In genomic region chrX:134528936-134529335, GRCh38 we compare ENCODE assay signal across 23 cellular contexts.
DNase-seq lines count a peak whose midpoint lies in the region; TF ChIP-seq lines count a peak whose summit lies in the region.
"Had no signal": no experiment of that assay in that cellular context is flagged by ENCODE, and none has a peak within 500 bp of the region (broad histone marks: within the 10 kb centered on the region; RNA-seq: fewer than 3 reads in every experiment).

No MANE protein-coding gene starts in this region.

- in situ Hi-C loops in GM13976 (cut with MboI; ENCODE audit: low sequenced_read_pairs, unreplicated experiment) = no loop called here

- H3K36me3 Mint-ChIP-seq in HFFc6 (ENCODE audit: low read depth) (no peaks in the 10 kb centered on the region), neural progenitor cell (no peaks in the 10 kb centered on the region)
- H3K36me3 Mint-ChIP-seq: activated naive CD8-positive, alpha-beta T cell; naive B cell had no signal

- H3K4me2 ChIP-seq in neural progenitor cell = no peak overlapping the region
- H3K4me2 ChIP-seq: GM23338 had no signal

- H4K20me1 ChIP-seq in neural progenitor cell (ENCODE audit: low read depth) = no peaks in the 10 kb centered on the region

- no peak overlapping the region for H2AFZ ChIP-seq in neural progenitor cell (replicated peaks)
- H2AFZ ChIP-seq: GM23338 had no signal

- H3K27ac Mint-ChIP-seq in HFFc6 = peak overlapping the region; percentile 57; the same call in 1 of the 2 replicates
- peak overlapping the region; percentile 81 for H3K27ac Mint-ChIP-seq in neural progenitor cell
- H3K27ac Mint-ChIP-seq: activated CD8-positive, alpha-beta T cell treated with anti-CD3 and anti-CD28 coated beads for 36 hours; activated naive CD8-positive, alpha-beta T cell; GM23338; naive B cell had no signal

- no peak for TF ChIP-seq CTCF in GM13976 (IDR thresholded peaks at IDR 0.05; ENCODE audit: borderline replicate concordance, control extremely low read depth, extremely low read depth, insufficient read depth, missing control alignments)
- no peak for TF ChIP-seq CTCF in HFFc6 (IDR thresholded peaks at IDR 0.05)
- TF ChIP-seq CTCF in neural progenitor cell (IDR thresholded peaks at IDR 0.05) = no peak
- no peak for TF ChIP-seq CTCF in Peyer's patch (IDR thresholded peaks at IDR 0.05)

- no peaks in the 10 kb centered on the region for H3K27me3 ChIP-seq in neural progenitor cell
- H3K27me3 ChIP-seq in Peyer's patch = no peaks in the 10 kb centered on the region
- H3K27me3 ChIP-seq: brain microvascular endothelial cell, uterus had no signal

- peaks cover 31% of the 10 kb centered on the region for H3K4me1 Mint-ChIP-seq in HFFc6 (ENCODE audit: low read depth)
- peaks cover 14% of the 10 kb centered on the region for H3K4me1 Mint-ChIP-seq in neural progenitor cell
- H3K4me1 Mint-ChIP-seq: naive B cell had no signal

- no peaks in the 10 kb centered on the region for H3K9me3 Mint-ChIP-seq in HFFc6
- H3K9me3 Mint-ChIP-seq in neural progenitor cell = no peaks in the 10 kb centered on the region
- H3K9me3 Mint-ChIP-seq: activated CD8-positive, alpha-beta T cell treated with anti-CD3 and anti-CD28 coated beads for 36 hours; activated T-cell treated with anti-CD3 and anti-CD28 coated beads, Interleukin-2, amount 50 U/mL, for 4 hours; GM23338; naive B cell had no signal

- H3K4me1 ChIP-seq in neural progenitor cell (no peaks in the 10 kb centered on the region), Peyer's patch (no peaks in the 10 kb centered on the region)
- H3K4me1 ChIP-seq: uterus had no signal

- H3K27me3 Mint-ChIP-seq in HFFc6 (ENCODE audit: insufficient read depth) (no peaks in the 10 kb centered on the region; the same call in none of the 2 replicates), neural progenitor cell (ENCODE audit: insufficient read depth, low read depth) (peaks cover 3% of the 10 kb centered on the region)
- H3K27me3 Mint-ChIP-seq: activated CD8-positive, alpha-beta T cell treated with anti-CD3 and anti-CD28 coated beads for 36 hours; activated naive CD8-positive, alpha-beta T cell had no signal

- H3K36me3 ChIP-seq in neural progenitor cell (no peaks in the 10 kb centered on the region), Peyer's patch (no peaks in the 10 kb centered on the region)
- H3K36me3 ChIP-seq: brain microvascular endothelial cell, uterus had no signal

- H3K27ac ChIP-seq in neural progenitor cell = no peak overlapping the region
- no peak overlapping the region for H3K27ac ChIP-seq in Peyer's patch
- H3K27ac ChIP-seq: brain microvascular endothelial cell, coronary artery, uterus, VCaP had no signal

- TF ChIP-seq POLR2A in Peyer's patch (IDR thresholded peaks at IDR 0.05) = no peak

- H3K4me3 Mint-ChIP-seq in HFFc6 = peak overlapping the region; percentile 24; the same call in 1 of the 2 replicates
- no peak overlapping the region for H3K4me3 Mint-ChIP-seq in neural progenitor cell
- H3K4me3 Mint-ChIP-seq: activated CD8-positive, alpha-beta T cell treated with anti-CD3 and anti-CD28 coated beads for 36 hours; activated naive CD8-positive, alpha-beta T cell; activated T-cell treated with anti-CD3 and anti-CD28 coated beads, Interleukin-2, amount 50 U/mL, for 4 hours; GM23338; naive B cell had no signal

- H3K4me3 ChIP-seq in neural progenitor cell (no peak overlapping the region), Peyer's patch (no peak overlapping the region)
- H3K4me3 ChIP-seq: coronary artery, GM23338, uterus had no signal

- DNase-seq in GM13976 (ENCODE audit: low spot score) (peak; percentile 36), HFFc6 (no peak), RPMI7951 (ENCODE audit: low read depth) (peak; percentile 39), neural progenitor cell (ENCODE audit: low spot score) (no peak), Peyer's patch (no peak), H4 (ENCODE audit: low spot score) (no peak), NCI-H526 (lab: John Stamatoyannopoulos, UW) (no peak)
- DNase-seq: activated CD8-positive, alpha-beta T cell treated with anti-CD3 and anti-CD28 coated beads for 36 hours; activated T-cell treated with anti-CD3 and anti-CD28 coated beads, Interleukin-2, amount 50 U/mL, for 4 hours; brain microvascular endothelial cell; Calu3; Karpas-422; kidney; mammary epithelial cell; naive B cell; NCI-H1694; NK-92 treated with Interleukin-12 subunit alpha and Interleukin-12 subunit beta, amount 100 ng/mL, for 24 hours; stimulated activated CD4-positive, alpha-beta T cell treated with anti-CD3 and anti-CD28 coated beads, Interleukin-2, amount 100 ng/mL, for 48 hours; uterus had no signal

- H3K9ac ChIP-seq in neural progenitor cell = no peak overlapping the region

- H3F3A ChIP-seq in neural progenitor cell (ENCODE audit: low read depth) = no peaks in the 10 kb centered on the region

- H3K79me2 ChIP-seq in neural progenitor cell (ENCODE audit: low read depth) = no peaks in the 10 kb centered on the region

- H3K9me3 ChIP-seq in neural progenitor cell (ENCODE audit: low read depth) (no peaks in the 10 kb centered on the region), Peyer's patch (no peaks in the 10 kb centered on the region)
- H3K9me3 ChIP-seq: uterus had no signal

Comparison
In these comparisons a context has a peak if more than half of its experiments do, and no peak if none do; other contexts are left out.
1. DNase-seq: peak in GM13976 (single experiment) and RPMI7951 (single experiment); none in HFFc6 (single experiment), neural progenitor cell (single experiment), Peyer's patch (0 of 3), H4 (single experiment) and NCI-H526 (0 of 2).